Comparison of ENCODE assay signal across 1 cellular context in genomic region chr16:57679768-57680167, GRCh38.
TF ChIP-seq lines count a peak whose summit lies in the region.

No MANE protein-coding gene starts in this region.

TF ChIP-seq in GM23338, 12 proteins besides CTCF, POLR2A, EP300 and RAD21 (continued from another document):
- TF ChIP-seq ZNF462 (CRISPR knock-in tag; IDR thresholded peaks at IDR 0.05): no peak
TF ChIP-seq in GM23338: peak in this region for 0.
